8 cellular contexts compared by ENCODE assay signal in genomic region chr17:81991684-81992513, GRCh38. TPM values are rescaled to one million over a fixed set of nuclear protein-coding genes. Genes with fewer than 3 reads are reported as not detected.
DNase-seq lines count a peak whose midpoint lies in the region; ATAC-seq and TF ChIP-seq lines count a peak whose summit lies in the region.

No MANE protein-coding gene starts in this region.

- H3K27ac Mint-ChIP-seq in activated naive CD4-positive, alpha-beta T cell treated with anti-CD3 and anti-CD28 coated beads, Interleukin-2, amount 50 U/mL, for 24 hours = peak overlapping the region; percentile 65
- H3K27ac Mint-ChIP-seq in activated naive CD4-positive, alpha-beta T cell treated with anti-CD3 and anti-CD28 coated beads, Interleukin-2, amount 10 ng/mL, durations not matched to agents 7 days and 5 days = no peak overlapping the region
- no peak overlapping the region for H3K27ac Mint-ChIP-seq in effector memory CD8-positive, alpha-beta T cell

- H3K36me3 Mint-ChIP-seq in activated naive CD4-positive, alpha-beta T cell treated with anti-CD3 and anti-CD28 coated beads, Interleukin-2, amount 50 U/mL, for 24 hours = no peaks in the 10 kb centered on the region
- peaks cover 2% of the 10 kb centered on the region for H3K36me3 Mint-ChIP-seq in activated naive CD4-positive, alpha-beta T cell treated with anti-CD3 and anti-CD28 coated beads, Interleukin-2, amount 10 ng/mL, durations not matched to agents 7 days and 5 days
- peaks cover 10% of the 10 kb centered on the region for H3K36me3 Mint-ChIP-seq in effector memory CD8-positive, alpha-beta T cell (ENCODE audit: insufficient read depth)
- H3K36me3 Mint-ChIP-seq in activated T-cell treated with anti-CD3 and anti-CD28 coated beads, Interleukin-2, amount 50 U/mL, for 4 hours (ENCODE audit: insufficient read depth) = peaks cover 4% of the 10 kb centered on the region

- no peak for DNase-seq in activated naive CD4-positive, alpha-beta T cell treated with anti-CD3 and anti-CD28 coated beads, Interleukin-2, amount 10 ng/mL, durations not matched to agents 7 days and 5 days
- DNase-seq in choroid plexus epithelial cell (ENCODE audit: low read depth) (peak; percentile 36), left lobe of liver (ENCODE audit: low spot score) (peak; percentile 94), upper lobe of right lung (peak; percentile 97), NCI-H1105 (lab: John Stamatoyannopoulos, UW) (no peak)
- no peak for DNase-seq in effector memory CD8-positive, alpha-beta T cell
- DNase-seq in activated T-cell treated with anti-CD3 and anti-CD28 coated beads, Interleukin-2, amount 50 U/mL, for 4 hours = no peak

- intact Hi-C loops in upper lobe of right lung (cut with DNase I) = no loop called here

- H3K4me3 Mint-ChIP-seq in activated naive CD4-positive, alpha-beta T cell treated with anti-CD3 and anti-CD28 coated beads, Interleukin-2, amount 50 U/mL, for 24 hours = no peak overlapping the region
- H3K4me3 Mint-ChIP-seq in activated naive CD4-positive, alpha-beta T cell treated with anti-CD3 and anti-CD28 coated beads, Interleukin-2, amount 10 ng/mL, durations not matched to agents 7 days and 5 days = no peak overlapping the region
- H3K4me3 Mint-ChIP-seq in effector memory CD8-positive, alpha-beta T cell = no peak overlapping the region
- no peak overlapping the region for H3K4me3 Mint-ChIP-seq in activated T-cell treated with anti-CD3 and anti-CD28 coated beads, Interleukin-2, amount 50 U/mL, for 4 hours

- no peaks in the 10 kb centered on the region for H3K27me3 ChIP-seq in upper lobe of right lung

- peaks cover 4% of the 10 kb centered on the region for H3K36me3 ChIP-seq in upper lobe of right lung

- CTCF ChIA-PET in activated naive CD4-positive, alpha-beta T cell treated with anti-CD3 and anti-CD28 coated beads, Interleukin-2, amount 10 ng/mL, durations not matched to agents 7 days and 5 days (lab: Charles Lee) = interaction anchor here (1.0 kb wide), 1 partner anchor 25 kb away, joined by 3 read pairs; no protein-coding TSS in a partner anchor

- H3K27ac ChIP-seq in upper lobe of right lung = peak overlapping the region; percentile 25

- TF ChIP-seq CTCF in choroid plexus epithelial cell (conservative IDR thresholded peaks at IDR 0.05; ENCODE audit: low read depth, low read length) (no peak), upper lobe of right lung (IDR thresholded peaks at IDR 0.05) (no peak)

- H3K4me3 ChIP-seq in choroid plexus epithelial cell (ENCODE audit: low read depth, low read length) (no peak overlapping the region), upper lobe of right lung (no peak overlapping the region)

- H3K9me3 ChIP-seq in upper lobe of right lung = no peaks in the 10 kb centered on the region

- peaks cover 26% of the 10 kb centered on the region for H3K4me1 ChIP-seq in upper lobe of right lung

- no peaks in the 10 kb centered on the region for H3K27me3 Mint-ChIP-seq in activated naive CD4-positive, alpha-beta T cell treated with anti-CD3 and anti-CD28 coated beads, Interleukin-2, amount 50 U/mL, for 24 hours
- no peaks in the 10 kb centered on the region for H3K27me3 Mint-ChIP-seq in activated naive CD4-positive, alpha-beta T cell treated with anti-CD3 and anti-CD28 coated beads, Interleukin-2, amount 10 ng/mL, durations not matched to agents 7 days and 5 days
- H3K27me3 Mint-ChIP-seq in effector memory CD8-positive, alpha-beta T cell = no peaks in the 10 kb centered on the region
- no peaks in the 10 kb centered on the region for H3K27me3 Mint-ChIP-seq in activated T-cell treated with anti-CD3 and anti-CD28 coated beads, Interleukin-2, amount 50 U/mL, for 4 hours (ENCODE audit: low read depth)

- H3K9me3 Mint-ChIP-seq in activated naive CD4-positive, alpha-beta T cell treated with anti-CD3 and anti-CD28 coated beads, Interleukin-2, amount 50 U/mL, for 24 hours = no peaks in the 10 kb centered on the region
- no peaks in the 10 kb centered on the region for H3K9me3 Mint-ChIP-seq in activated naive CD4-positive, alpha-beta T cell treated with anti-CD3 and anti-CD28 coated beads, Interleukin-2, amount 10 ng/mL, durations not matched to agents 7 days and 5 days
- no peaks in the 10 kb centered on the region for H3K9me3 Mint-ChIP-seq in effector memory CD8-positive, alpha-beta T cell
- no peaks in the 10 kb centered on the region for H3K9me3 Mint-ChIP-seq in activated T-cell treated with anti-CD3 and anti-CD28 coated beads, Interleukin-2, amount 50 U/mL, for 4 hours

- ATAC-seq in left lobe of liver (peak; percentile 91), upper lobe of right lung (peak; percentile 91)
- ATAC-seq in effector memory CD8-positive, alpha-beta T cell (replicated peaks) = no peak
- ATAC-seq in activated T-cell treated with anti-CD3 and anti-CD28 coated beads, Interleukin-2, amount 50 U/mL, for 4 hours = no peak

- peaks cover 5% of the 10 kb centered on the region for H3K4me1 Mint-ChIP-seq in activated naive CD4-positive, alpha-beta T cell treated with anti-CD3 and anti-CD28 coated beads, Interleukin-2, amount 50 U/mL, for 24 hours
- peaks cover under 1% of the 10 kb centered on the region for H3K4me1 Mint-ChIP-seq in activated naive CD4-positive, alpha-beta T cell treated with anti-CD3 and anti-CD28 coated beads, Interleukin-2, amount 10 ng/mL, durations not matched to agents 7 days and 5 days
- H3K4me1 Mint-ChIP-seq in effector memory CD8-positive, alpha-beta T cell (ENCODE audit: low read depth in 2 of 2) = peaks cover 9 to 11% of the 10 kb centered on the region in 2 donors
- peaks cover 2% of the 10 kb centered on the region for H3K4me1 Mint-ChIP-seq in activated T-cell treated with anti-CD3 and anti-CD28 coated beads, Interleukin-2, amount 50 U/mL, for 4 hours (ENCODE audit: low read depth)

RNA-seq across cellular contexts. Expression of gene ASPSCR1, which starts 14.5 kb away (rescaled TPM):
- total RNA-seq in left lobe of liver (62.9 TPM), upper lobe of right lung (50.3 TPM)
- 10 to 100 TPM; 41.4 to 41.9 (median 41.6) TPM for total RNA-seq in activated T-cell treated with anti-CD3 and anti-CD28 coated beads, Interleukin-2, amount 50 U/mL, for 4 hours

RNA-seq across cellular contexts. Expression of gene CENPX, which starts 30.8 kb away (rescaled TPM):
- total RNA-seq in left lobe of liver = 60.0 TPM
- 40.2 TPM for total RNA-seq in upper lobe of right lung
- 100 to 1,000 TPM; 145 to 189 (median 183) TPM for total RNA-seq in activated T-cell treated with anti-CD3 and anti-CD28 coated beads, Interleukin-2, amount 50 U/mL, for 4 hours

RNA-seq across cellular contexts. Expression of gene NOTUM, which starts 30.9 kb away (rescaled TPM):
- total RNA-seq in left lobe of liver (4.2 TPM), upper lobe of right lung (6.1 TPM)
- under 1 TPM; 0.40 to 0.56 (median 0.41) TPM for total RNA-seq in activated T-cell treated with anti-CD3 and anti-CD28 coated beads, Interleukin-2, amount 50 U/mL, for 4 hours

RNA-seq across cellular contexts. Expression of gene LRRC45, which starts 31.2 kb away (rescaled TPM):
- 19.4 TPM for total RNA-seq in left lobe of liver
- total RNA-seq in upper lobe of right lung = 12.2 TPM
- 10 to 100 TPM; 19.5 to 31.4 (median 30.8) TPM for total RNA-seq in activated T-cell treated with anti-CD3 and anti-CD28 coated beads, Interleukin-2, amount 50 U/mL, for 4 hours

RNA-seq across cellular contexts. Expression of gene RAC3, which starts 39.6 kb away (rescaled TPM):
- total RNA-seq in left lobe of liver (8.7 TPM), upper lobe of right lung (3.4 TPM)
- total RNA-seq in activated T-cell treated with anti-CD3 and anti-CD28 coated beads, Interleukin-2, amount 50 U/mL, for 4 hours = 1 to 10 TPM; 4.1 to 7.7 (median 4.8) TPM

Comparison
In these comparisons a context has a peak if more than half of its experiments do, and no peak if none do; other contexts are left out.
1. DNase-seq: peak in choroid plexus epithelial cell (single experiment), left lobe of liver (single experiment) and upper lobe of right lung (single experiment); none in activated naive CD4-positive, alpha-beta T cell treated with anti-CD3 and anti-CD28 coated beads, Interleukin-2, amount 10 ng/mL, durations not matched to agents 7 days and 5 days (single experiment), NCI-H1105 (single experiment), effector memory CD8-positive, alpha-beta T cell (0 of 3) and activated T-cell treated with anti-CD3 and anti-CD28 coated beads, Interleukin-2, amount 50 U/mL, for 4 hours (single experiment).
2. ATAC-seq: peak in left lobe of liver (single experiment) and upper lobe of right lung (single experiment); none in effector memory CD8-positive, alpha-beta T cell (single experiment) and activated T-cell treated with anti-CD3 and anti-CD28 coated beads, Interleukin-2, amount 50 U/mL, for 4 hours (0 of 2).